11 cellular contexts compared by ENCODE assay signal in the genomic region with DNA sequence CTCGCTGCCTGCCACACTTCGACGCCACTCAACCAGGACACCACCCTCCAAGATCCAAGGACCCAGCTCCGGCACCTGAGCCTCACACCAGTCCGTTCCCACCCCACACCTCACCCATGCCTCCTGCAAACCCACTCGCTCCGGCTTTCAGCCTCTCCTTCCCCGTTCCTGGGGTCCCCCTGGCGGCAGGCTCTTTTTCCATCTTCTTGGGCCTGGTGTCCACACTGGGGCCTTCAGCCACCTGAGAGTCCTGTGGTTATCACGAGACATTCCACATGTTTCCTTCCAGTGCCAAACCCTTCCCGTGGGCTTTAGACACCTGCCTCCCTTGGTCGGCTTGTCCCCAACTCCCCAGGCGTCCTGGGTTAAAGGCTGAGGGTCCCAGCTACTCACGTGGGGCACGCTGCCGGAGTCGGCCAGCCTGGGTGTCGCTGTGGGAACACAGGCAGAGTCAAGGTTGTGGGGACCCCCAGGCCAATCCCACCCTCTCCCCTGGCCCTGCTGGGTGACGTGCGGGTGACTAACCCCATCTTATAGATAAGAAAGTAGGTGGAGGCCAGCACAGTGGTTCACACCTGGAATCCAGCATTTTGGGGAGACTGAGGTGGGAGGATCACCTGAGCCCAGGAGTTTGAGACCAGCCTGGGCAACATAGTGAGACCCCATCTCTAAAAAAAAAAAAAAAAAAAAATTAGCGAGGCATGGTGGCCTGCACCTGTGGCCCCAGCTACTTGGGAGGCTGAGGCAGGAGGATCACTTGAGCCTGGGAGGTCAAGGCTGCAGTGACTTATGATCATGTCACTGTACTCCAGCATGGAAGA. TPM values are rescaled to one million over a fixed set of nuclear protein-coding genes. Genes with fewer than 3 reads are reported as not detected.
DNase-seq lines count a peak whose midpoint lies in the region; ATAC-seq and TF ChIP-seq lines count a peak whose summit lies in the region.
"Had no signal": no experiment of that assay in that cellular context is flagged by ENCODE, and none has a peak within 500 bp of the region (broad histone marks: within the 10 kb centered on the region; RNA-seq: fewer than 3 reads in every experiment).

No MANE protein-coding gene starts in this region.

- H3F3A ChIP-seq in GM23248 (ENCODE audit: insufficient read depth): no peaks in the 10 kb centered on the region

- intact Hi-C loops in right lobe of liver (cut with DNase I) (no loop called here), MCF 10A (cut with micrococcal nuclease) (no loop called here)

- in situ Hi-C loops in GM23248 (cut with MboI): no loop called here

- H3K4me3 ChIP-seq in AG10803 (ENCODE audit: low read length): no peak overlapping the region
- no peak overlapping the region for H3K4me3 ChIP-seq in GM23248
- no peak overlapping the region for H3K4me3 ChIP-seq in right lobe of liver
- peak overlapping the region in 1 of 4 donors; percentile 52 for H3K4me3 ChIP-seq in Peyer's patch

- H3K4me1 ChIP-seq in GM23248 (ENCODE audit: insufficient read depth) (no peaks in the 10 kb centered on the region), right lobe of liver (peaks cover 0 to 27% (median 0%) of the 10 kb centered on the region in 4 donors), Peyer's patch (peaks cover 0 to 45% (median 34%) of the 10 kb centered on the region in 4 donors)

- DNase-seq in AG10803 (ENCODE audit: low read depth) (no peak), GM23248 (peak; percentile 28), chondrocyte (ENCODE audit: low spot score) (no peak), right lobe of liver (no peak), NCI-H2196 (lab: John Stamatoyannopoulos, UW; ENCODE audit: unreplicated experiment) (no peak), MCF 10A (ENCODE audit: unreplicated experiment) (no peak), Peyer's patch (no peak)
- DNase-seq: activated CD4-positive, alpha-beta T cell treated with anti-CD3 and anti-CD28 coated beads, Interleukin-2, amount 50 U/mL, for 1 hour; GDM1; MV-4-11 had no signal

- H3K79me2 ChIP-seq in GM23248 (ENCODE audit: insufficient read depth): no peaks in the 10 kb centered on the region

- H3K9me3 Mint-ChIP-seq in chondrocyte (ENCODE audit: low read depth) (no peaks in the 10 kb centered on the region), MCF 10A (ENCODE audit: unreplicated experiment) (no peaks in the 10 kb centered on the region)

- no peak overlapping the region for H3K4me2 ChIP-seq in GM23248 (ENCODE audit: unreplicated experiment)

- H3K27me3 ChIP-seq in GM23248 (replicated peaks; ENCODE audit: insufficient read depth): peaks cover 26% of the 10 kb centered on the region
- peaks cover 7 to 16% of the 10 kb centered on the region in 2 donors for H3K27me3 ChIP-seq in right lobe of liver
- H3K27me3 ChIP-seq in Peyer's patch: peaks cover 0 to 43% of the 10 kb centered on the region in 2 donors

- H3K9me3 ChIP-seq in GM23248 (ENCODE audit: low read depth): no peaks in the 10 kb centered on the region
- no peaks in the 10 kb centered on the region for H3K9me3 ChIP-seq in right lobe of liver
- no peaks in the 10 kb centered on the region for H3K9me3 ChIP-seq in Peyer's patch

- no peak overlapping the region for H3K4me3 Mint-ChIP-seq in chondrocyte (ENCODE audit: unreplicated experiment)
- H3K4me3 Mint-ChIP-seq in MCF 10A (ENCODE audit: unreplicated experiment): no peak overlapping the region

- H3K4me1 Mint-ChIP-seq in chondrocyte (ENCODE audit: low read depth): peaks cover 3% of the 10 kb centered on the region
- H3K4me1 Mint-ChIP-seq in MCF 10A (ENCODE audit: insufficient read depth, unreplicated experiment): no peaks in the 10 kb centered on the region

- H3K36me3 Mint-ChIP-seq in chondrocyte (ENCODE audit: low read depth) (no peaks in the 10 kb centered on the region), MCF 10A (ENCODE audit: insufficient read depth, unreplicated experiment) (peaks cover 12% of the 10 kb centered on the region)

- peak; percentile 37 for TF ChIP-seq CTCF in AG10803 (conservative IDR thresholded peaks at IDR 0.05; ENCODE audit: low read length)
- TF ChIP-seq CTCF in chondrocyte (IDR thresholded peaks at IDR 0.05): peak; percentile 74
- TF ChIP-seq CTCF in right lobe of liver (IDR thresholded peaks at IDR 0.05): peak in 3 of 4 donors; percentile 11 to 29 (median 14)
- TF ChIP-seq CTCF in MCF 10A (IDR thresholded peaks at IDR 0.05; ENCODE audit: unreplicated experiment): no peak
- no peak for TF ChIP-seq CTCF in Peyer's patch (IDR thresholded peaks at IDR 0.05)

- TF ChIP-seq POLR2A in right lobe of liver (IDR thresholded peaks at IDR 0.05): no peak
- no peak for TF ChIP-seq POLR2A in Peyer's patch (IDR thresholded peaks at IDR 0.05)

- CTCF ChIA-PET in MCF 10A (lab: Yijun Ruan, JAX): no interaction called here

- POLR2A ChIA-PET in MCF 10A (lab: Yijun Ruan, JAX): interaction anchor here (0.9 to 1.2 kb wide), 2 partner anchors 15 to 17 kb away, joined by 3 read pairs; no protein-coding TSS in a partner anchor

- no TSS peak for BruUV-seq in MCF 10A (replicated peaks; lab: Mats Ljungman, UMichigan)

- H3K27ac Mint-ChIP-seq in chondrocyte (ENCODE audit: unreplicated experiment) (no peak overlapping the region), MCF 10A (ENCODE audit: low read depth, unreplicated experiment) (no peak overlapping the region)

- no peak overlapping the region for H2AFZ ChIP-seq in GM23248

- H4K20me1 ChIP-seq in GM23248 (ENCODE audit: insufficient read depth): no peaks in the 10 kb centered on the region

- H3K27me3 Mint-ChIP-seq in chondrocyte (ENCODE audit: low read depth) (no peaks in the 10 kb centered on the region), MCF 10A (ENCODE audit: insufficient read depth, unreplicated experiment) (no peaks in the 10 kb centered on the region)

- no peak overlapping the region for H3K9ac ChIP-seq in GM23248

- 73 to 78% methylated on average over 21 of the region's 21 CpGs for WGBS in GM23248 (ENCODE audit: low coverage in 1 of 2, low lambda C conversion rate in 2 of 2, missing lambda C conversion rate in 2 of 2), 2 experiments
- 54% methylated on average over 4 of the region's 21 CpGs for WGBS in right lobe of liver (ENCODE audit: insufficient coverage, low coverage, low lambda C conversion rate, missing lambda C conversion rate)

- H3K27ac ChIP-seq in GM23248: no peak overlapping the region
- no peak overlapping the region for H3K27ac ChIP-seq in right lobe of liver
- peak overlapping the region in 1 of 4 donors; percentile 55 for H3K27ac ChIP-seq in Peyer's patch

- H3K36me3 ChIP-seq in GM23248 (ENCODE audit: low read depth): no peaks in the 10 kb centered on the region
- H3K36me3 ChIP-seq in right lobe of liver: no peaks in the 10 kb centered on the region
- H3K36me3 ChIP-seq in Peyer's patch: no peaks in the 10 kb centered on the region

- H3K9me2 ChIP-seq in GM23248 (ENCODE audit: insufficient read depth): no peaks in the 10 kb centered on the region

- peak in 2 of 4 donors; percentile 15 to 31 for ATAC-seq in right lobe of liver
- no peak for ATAC-seq in GM18858 (IDR thresholded peaks at IDR 0.05; ENCODE audit: unreplicated experiment)

RNA-seq across cellular contexts. Expression of a gene that starts 2.0 kb away (rescaled TPM):
- not detected in 2 replicates for total RNA-seq in GM23248 (2014; rRNA removed; shearing (Covaris generic))
- polyA plus RNA-seq in GM23248 (2016; fragmentation: Nextera tagmentation; extraction: Ambion mirVana): 0.41 TPM in 1 of 2 replicates, not detected in the other
- total RNA-seq in chondrocyte (0.42 to 0.51 TPM in 2 of 3 replicates, not detected in the other), right lobe of liver (under 1 TPM in 3 of 6 experiments, not detected in 3; 0.28 to 0.81 (median 0.42) TPM), MCF 10A (2022) (0.37 and 0.49 TPM in 2 replicates), Peyer's patch (not detected)

RNA-seq across cellular contexts. Expression of a gene that starts 5.1 kb away (rescaled TPM):
- total RNA-seq in GM23248 (2014; rRNA removed; shearing (Covaris generic)): not detected in 2 replicates
- not detected in 2 replicates for polyA plus RNA-seq in GM23248 (2016; fragmentation: Nextera tagmentation; extraction: Ambion mirVana)
- total RNA-seq in chondrocyte: 10.2 to 18.8 TPM (median 10.8 TPM) in 3 replicates
- 1 to 10 TPM in 1 of 6 experiments, under 1 TPM in 5; 0.24 to 1.2 (median 0.59) TPM for total RNA-seq in right lobe of liver
- total RNA-seq in MCF 10A (2022): 11.9 and 21.2 TPM in 2 replicates
- 1 to 10 TPM in 2 of 4 donors, under 1 TPM in 1, not detected in 1; 0.95 to 4.7 (median 1.6) TPM for total RNA-seq in Peyer's patch

RNA-seq across cellular contexts. Expression of a gene that starts 17.6 kb away (rescaled TPM):
- total RNA-seq in GM23248 (2014; rRNA removed; shearing (Covaris generic)): 20.9 and 26.7 TPM in 2 replicates
- polyA plus RNA-seq in GM23248 (2016; fragmentation: Nextera tagmentation; extraction: Ambion mirVana): 13.7 and 16.8 TPM in 2 replicates
- total RNA-seq in chondrocyte: 71.2 to 81.5 TPM (median 74.9 TPM) in 3 replicates
- 10 to 100 TPM; 14.0 to 22.1 (median 19.1) TPM for total RNA-seq in right lobe of liver
- 101 and 119 TPM in 2 replicates for total RNA-seq in MCF 10A (2022)
- 100 to 1,000 TPM in 1 of 4 donors, 10 to 100 TPM in 3; 38.7 to 133 (median 72.3) TPM for total RNA-seq in Peyer's patch

RNA-seq across cellular contexts. Expression of a gene that starts 18.1 kb away (rescaled TPM):
- 68.3 and 85.1 TPM in 2 replicates for total RNA-seq in GM23248 (2014; rRNA removed; shearing (Covaris generic))
- polyA plus RNA-seq in GM23248 (2016; fragmentation: Nextera tagmentation; extraction: Ambion mirVana): 62.3 and 69.5 TPM in 2 replicates
- total RNA-seq in chondrocyte (36.6 to 45.4 TPM (median 42.4 TPM) in 3 replicates), right lobe of liver (10 to 100 TPM; 24.4 to 49.3 (median 28.6) TPM), MCF 10A (2022) (44.3 and 54.1 TPM in 2 replicates), Peyer's patch (100 to 1,000 TPM; 156 to 298 (median 227) TPM)

RNA-seq across cellular contexts. Expression of a gene that starts 27.7 kb away (rescaled TPM):
- not detected in 2 replicates for total RNA-seq in GM23248 (2014; rRNA removed; shearing (Covaris generic))
- polyA plus RNA-seq in GM23248 (2016; fragmentation: Nextera tagmentation; extraction: Ambion mirVana): 0.19 TPM in 1 of 2 replicates, not detected in the other
- 0.31 to 0.50 TPM (median 0.38 TPM) in 3 replicates for total RNA-seq in chondrocyte
- total RNA-seq in right lobe of liver: under 1 TPM; 0.07 to 0.49 (median 0.36) TPM
- total RNA-seq in MCF 10A (2022): not detected in 2 replicates
- total RNA-seq in Peyer's patch: 1 to 10 TPM; 1.2 to 5.8 (median 2.6) TPM

Comparison
In these comparisons a context has a peak if more than half of its experiments do, and no peak if none do; other contexts are left out.
1. CTCF ChIP-seq: peak in AG10803 (single experiment), chondrocyte (single experiment) and right lobe of liver (3 of 4); none in MCF 10A (single experiment) and Peyer's patch (0 of 6).